ENCODE assay signal across 25 cellular contexts in genomic region chr6:163900570-163900969, GRCh38.
A peak's percentile ranks its signal among the peaks of the same experiment; 100 is the strongest.
DNase-seq lines count a peak whose midpoint lies in the region; ATAC-seq and TF ChIP-seq lines count a peak whose summit lies in the region.
"Had no signal": no experiment of that assay in that cellular context is flagged by ENCODE, and none has a peak within 500 bp of the region (broad histone marks: within the 10 kb centered on the region; RNA-seq: fewer than 3 reads in every experiment).

No MANE protein-coding gene starts in this region.

- DNase-seq in AG10803 (ENCODE audit: low read depth) (peak; percentile 11), astrocyte of the cerebellum (ENCODE audit: low read depth) (peak; percentile 98), glomerular visceral epithelial cell (ENCODE audit: extremely low spot score) (peak; percentile 76), neural crest cell (ENCODE audit: low read depth, low spot score) (no peak), GM20000 (ENCODE audit: low spot score) (no peak), HuH-7.5 (ENCODE audit: low spot score) (no peak), OCI-M2 (lab: John Stamatoyannopoulos, UW; ENCODE audit: unreplicated experiment) (no peak)
- DNase-seq: activated CD8-positive, alpha-beta T cell treated with anti-CD3 and anti-CD28 coated beads, Interleukin-2, amount 10 ng/mL, durations not matched to agents 7 days and 5 days; activated gamma-delta T cell; CD8-positive, alpha-beta memory T cell; central memory CD4-positive, alpha-beta T cell; erythroblast; Kasumi-1; NCI-H187; NCI-H524 treated with DMSO at 0.1 percent for 48 hours; RPMI8226; stimulated activated CD4-positive, alpha-beta T cell treated with anti-CD3 and anti-CD28 coated beads, Interleukin-12 subunit alpha, Interleukin-12 subunit beta, amount 100 ng/mL, for 4 hours; stimulated activated CD4-positive, alpha-beta T cell treated with anti-CD3 and anti-CD28 coated beads, Interleukin-4, amount 100 ng/mL, for 24 hours; stimulated activated naive B cell treated with anti-CD40 and anti-IgM and Interleukin-4, amounts not matched to agents 10 μg/mL and 1 μg/mL and 100 μg/mL, for 72 hours; T-helper 1 cell had no signal

- peaks cover 3% of the 10 kb centered on the region for H3K36me3 Mint-ChIP-seq in neural crest cell (ENCODE audit: low read depth)
- H3K36me3 Mint-ChIP-seq: CD8-positive, alpha-beta memory T cell; stimulated activated naive B cell treated with anti-CD40 and anti-IgM and Interleukin-4, amounts not matched to agents 10 μg/mL and 1 μg/mL and 100 μg/mL, for 72 hours had no signal

- in situ Hi-C loops in astrocyte of the cerebellum (cut with HindIII; ENCODE audit: low sequenced_read_pairs), result no loop called here

- no peak for ATAC-seq in HG03342 (IDR thresholded peaks at IDR 0.05; ENCODE audit: unreplicated experiment)
- ATAC-seq: activated CD8-positive, alpha-beta T cell treated with anti-CD3 and anti-CD28 coated beads, Interleukin-2, amount 10 ng/mL, durations not matched to agents 7 days and 5 days; gastroesophageal sphincter; stimulated activated naive B cell treated with anti-CD40 and anti-IgM and Interleukin-4, amounts not matched to agents 10 μg/mL and 1 μg/mL and 100 μg/mL, for 72 hours had no signal

- H3K27ac Mint-ChIP-seq in neural crest cell (ENCODE audit: unreplicated experiment), result peak overlapping the region; percentile 85
- H3K27ac Mint-ChIP-seq: activated CD8-positive, alpha-beta T cell treated with anti-CD3 and anti-CD28 coated beads, Interleukin-2, amount 10 ng/mL, durations not matched to agents 7 days and 5 days; B cell; CD8-positive, alpha-beta memory T cell; stimulated activated naive B cell treated with anti-CD40 and anti-IgM and Interleukin-4, amounts not matched to agents 10 μg/mL and 1 μg/mL and 100 μg/mL, for 72 hours had no signal

- peaks cover 33% of the 10 kb centered on the region for H3K4me1 Mint-ChIP-seq in neural crest cell
- H3K4me1 Mint-ChIP-seq: B cell; CD8-positive, alpha-beta memory T cell; stimulated activated naive B cell treated with anti-CD40 and anti-IgM and Interleukin-4, amounts not matched to agents 10 μg/mL and 1 μg/mL and 100 μg/mL, for 72 hours had no signal

- no peak for TF ChIP-seq CTCF in AG10803 (conservative IDR thresholded peaks at IDR 0.05; ENCODE audit: low read length)
- no peak for TF ChIP-seq CTCF in astrocyte of the cerebellum (IDR thresholded peaks at IDR 0.05; ENCODE audit: low read depth, low read length, missing control alignments)
- no peak for TF ChIP-seq CTCF in neural crest cell (conservative IDR thresholded peaks at IDR 0.05)
- no peak for TF ChIP-seq CTCF in GM20000 (IDR thresholded peaks at IDR 0.05; ENCODE audit: extremely low read depth, missing control alignments)

- H3K4me3 Mint-ChIP-seq in neural crest cell, result no peak overlapping the region
- H3K4me3 Mint-ChIP-seq: activated CD8-positive, alpha-beta T cell treated with anti-CD3 and anti-CD28 coated beads, Interleukin-2, amount 10 ng/mL, durations not matched to agents 7 days and 5 days; B cell; CD8-positive, alpha-beta memory T cell; stimulated activated naive B cell treated with anti-CD40 and anti-IgM and Interleukin-4, amounts not matched to agents 10 μg/mL and 1 μg/mL and 100 μg/mL, for 72 hours had no signal

- H3K9me3 Mint-ChIP-seq in neural crest cell, result peaks cover 3% of the 10 kb centered on the region

- H3K27me3 Mint-ChIP-seq in neural crest cell (ENCODE audit: low read depth), result no peaks in the 10 kb centered on the region

- no peak overlapping the region for H3K4me3 ChIP-seq in AG10803 (ENCODE audit: low read length)
- H3K4me3 ChIP-seq in astrocyte of the cerebellum (ENCODE audit: low read depth, low read length), result no peak overlapping the region
- H3K4me3 ChIP-seq: gastroesophageal sphincter, lung, suprapubic skin had no signal

Comparison
In these comparisons a context has a peak if more than half of its experiments do, and no peak if none do; other contexts are left out.
1. DNase-seq: peak in AG10803 (single experiment), astrocyte of the cerebellum (single experiment) and glomerular visceral epithelial cell (single experiment); none in neural crest cell (single experiment), GM20000 (single experiment), HuH-7.5 (single experiment) and OCI-M2 (single experiment).